Comparison of ENCODE assay signal across 16 cellular contexts in genomic region chr5:14794600-14795230, GRCh38.
"Had no signal": no experiment of that assay in that cellular context is flagged by ENCODE, and none has a peak within 500 bp of the region (broad histone marks: within the 10 kb centered on the region; RNA-seq: fewer than 3 reads in every experiment).

No MANE protein-coding gene starts in this region.

- H3K27ac ChIP-seq: body of pancreas, esophagus squamous epithelium, sigmoid colon, spleen, thyroid gland had no signal

- H3K9me3 Mint-ChIP-seq: activated CD4-positive, alpha-beta memory T cell treated with anti-CD3 and anti-CD28 coated beads, Interleukin-2, amount 10 ng/mL, durations not matched to agents 7 days and 5 days; activated T-cell treated with anti-CD3 and anti-CD28 coated beads, Interleukin-2, amount 50 U/mL, for 24 hours; nephron progenitor cell; stimulated activated naive CD8-positive, alpha-beta T cell treated with anti-CD3 and anti-CD28 coated beads, Interleukin-15, Interleukin-2, amounts not matched to agents 100 ng/mL and 50 ng/mL, for 24 hours had no signal

- H3K27me3 ChIP-seq: body of pancreas, esophagus squamous epithelium, sigmoid colon, spleen, thyroid gland had no signal

- DNase-seq: activated CD4-positive, alpha-beta memory T cell treated with anti-CD3 and anti-CD28 coated beads, Interleukin-2, amount 10 ng/mL, durations not matched to agents 7 days and 5 days; activated CD4-positive, CD25-positive, alpha-beta regulatory T cell treated with anti-CD3 and anti-CD28 coated beads, Interleukin-2, amount 50 U/mL, for 72 hours; activated naive CD4-positive, alpha-beta T cell treated with anti-CD3 and anti-CD28 coated beads, Interleukin-2, amount 50 U/mL, for 16 hours; activated T-cell treated with anti-CD3 and anti-CD28 coated beads, Interleukin-2, amount 50 U/mL, for 24 hours; amniotic stem cell; body of pancreas; central memory CD4-positive, alpha-beta T cell; cortex of kidney; effector CD8-positive, alpha-beta T cell; esophagus squamous epithelium; mesendoderm; nephron progenitor cell; sigmoid colon; spleen; thyroid gland had no signal

- H3K27me3 Mint-ChIP-seq: activated CD4-positive, alpha-beta memory T cell treated with anti-CD3 and anti-CD28 coated beads, Interleukin-2, amount 10 ng/mL, durations not matched to agents 7 days and 5 days; activated T-cell treated with anti-CD3 and anti-CD28 coated beads, Interleukin-2, amount 50 U/mL, for 24 hours; stimulated activated naive CD8-positive, alpha-beta T cell treated with anti-CD3 and anti-CD28 coated beads, Interleukin-15, Interleukin-2, amounts not matched to agents 100 ng/mL and 50 ng/mL, for 24 hours had no signal

- H3K4me1 ChIP-seq: body of pancreas, esophagus squamous epithelium, sigmoid colon, thyroid gland had no signal

- H3K4me3 ChIP-seq: body of pancreas, esophagus squamous epithelium, sigmoid colon, spleen, thyroid gland had no signal

- H3K36me3 ChIP-seq: esophagus squamous epithelium, sigmoid colon, thyroid gland had no signal

- H3K9me3 ChIP-seq: body of pancreas, esophagus squamous epithelium, sigmoid colon, spleen, thyroid gland had no signal

- H3K27ac Mint-ChIP-seq: activated CD4-positive, alpha-beta memory T cell treated with anti-CD3 and anti-CD28 coated beads, Interleukin-2, amount 10 ng/mL, durations not matched to agents 7 days and 5 days; activated T-cell treated with anti-CD3 and anti-CD28 coated beads, Interleukin-2, amount 50 U/mL, for 24 hours; nephron progenitor cell; stimulated activated naive CD8-positive, alpha-beta T cell treated with anti-CD3 and anti-CD28 coated beads, Interleukin-15, Interleukin-2, amounts not matched to agents 100 ng/mL and 50 ng/mL, for 24 hours had no signal

- H3K4me3 Mint-ChIP-seq: activated CD4-positive, alpha-beta memory T cell treated with anti-CD3 and anti-CD28 coated beads, Interleukin-2, amount 10 ng/mL, durations not matched to agents 7 days and 5 days; activated T-cell treated with anti-CD3 and anti-CD28 coated beads, Interleukin-2, amount 50 U/mL, for 24 hours; nephron progenitor cell; stimulated activated naive CD8-positive, alpha-beta T cell treated with anti-CD3 and anti-CD28 coated beads, Interleukin-15, Interleukin-2, amounts not matched to agents 100 ng/mL and 50 ng/mL, for 24 hours had no signal

- ATAC-seq: body of pancreas had no signal
